Comparison of ENCODE assay signal across 8 cellular contexts in genomic region chr20:23782366-23782983, GRCh38. TPM values are rescaled to one million over a fixed set of nuclear protein-coding genes. Genes with fewer than 3 reads are reported as not detected.
DNase-seq lines count a peak whose midpoint lies in the region; ATAC-seq, FAIRE-seq and TF ChIP-seq lines count a peak whose summit lies in the region.

No MANE protein-coding gene starts in this region.

- ATAC-seq in pancreas (peak; percentile 31 to 78 (median 74)), HG03159 (IDR thresholded peaks at IDR 0.05; ENCODE audit: unreplicated experiment) (no peak), HG02571 (IDR thresholded peaks at IDR 0.05; ENCODE audit: unreplicated experiment) (no peak)

- H3K4me1 ChIP-seq in BE2C (no peaks in the 10 kb centered on the region), pancreas (no peaks in the 10 kb centered on the region)

- H3K4me3 ChIP-seq in BE2C (ENCODE audit: low read depth, low read length) = no peak overlapping the region
- no peak overlapping the region for H3K4me3 ChIP-seq in GM12864 (ENCODE audit: low read depth, low read length)
- no peak overlapping the region for H3K4me3 ChIP-seq in dorsolateral prefrontal cortex
- H3K4me3 ChIP-seq in pancreas = no peak overlapping the region

- intact Hi-C loops in dorsolateral prefrontal cortex (cut with DNase I) = no loop called here
- intact Hi-C loops in pancreas (cut with DNase I) = no loop called here

- H3K27ac ChIP-seq in dorsolateral prefrontal cortex (no peak overlapping the region), pancreas (no peak overlapping the region)

- H3K36me3 ChIP-seq in BE2C (no peaks in the 10 kb centered on the region), pancreas (no peaks in the 10 kb centered on the region)

- H3K27me3 ChIP-seq in BE2C (no peaks in the 10 kb centered on the region), dorsolateral prefrontal cortex (peaks cover 0 to 11% (median 0%) of the 10 kb centered on the region in 45 donors), pancreas (peaks cover 0 to 4% (median 0%) of the 10 kb centered on the region in 4 donors)

- WGBS in pancreas, 2 donors = 60 to 67% methylated on average over 8 of the region's 8 CpGs

- no peak for FAIRE-seq in pancreas (lab: Jason Lieb, UNC)

- TF ChIP-seq CTCF in BE2C (IDR thresholded peaks at IDR 0.05; ENCODE audit: low read depth, low read length) (peak; percentile 48), GM12864 (IDR thresholded peaks at IDR 0.05; ENCODE audit: low read depth, low read length, missing control alignments) (peak; percentile 81), dorsolateral prefrontal cortex (IDR thresholded peaks at IDR 0.05 in 54 of 56, conservative IDR thresholded peaks at IDR 0.05 in 2 of 56; ENCODE audit: low read depth in 1 of 56, partially characterized antibody in 56 of 56) (peak in 51 of 56 donors; percentile 22 to 62 (median 41)), pancreas (IDR thresholded peaks at IDR 0.05) (peak in 2 of 4 donors; percentile 37 to 41)

- H3K9me3 ChIP-seq in BE2C (no peaks in the 10 kb centered on the region), pancreas (no peaks in the 10 kb centered on the region)

- DNase-seq in BE2C (no peak), GM12864 (ENCODE audit: low read depth) (no peak), NCI-H526 (lab: John Stamatoyannopoulos, UW) (peak; percentile 21 to 58), dorsolateral prefrontal cortex (no peak), pancreas (peak in 1 of 6 donors; percentile 16), cerebellum (ENCODE audit: low spot score) (no peak)

RNA-seq across cellular contexts. Expression of gene CST1, which starts 31.7 kb away (rescaled TPM):
- polyA plus RNA-seq in BE2C (2012; ENCODE audit: insufficient read depth, insufficient read length, low read depth) = not detected
- total RNA-seq in dorsolateral prefrontal cortex = 1 to 10 TPM in 2 of 120 experiments, under 1 TPM in 1, not detected in 117; 0.78 to 2.0 (median 1.3) TPM
- total RNA-seq in pancreas = not detected
- under 1 TPM; 0.21 to 0.34 TPM for polyA plus RNA-seq in pancreas
- not detected for total RNA-seq in cerebellum

RNA-seq across cellular contexts. Expression of gene CST2, which starts 44.1 kb away (rescaled TPM):
- polyA plus RNA-seq in BE2C (2012; ENCODE audit: insufficient read depth, insufficient read length, low read depth) = not detected
- total RNA-seq in dorsolateral prefrontal cortex (not detected), pancreas (1 to 10 TPM in 1 of 6 donors, under 1 TPM in 1, not detected in 4; 0.28 to 2.7 TPM), cerebellum (not detected)
- polyA plus RNA-seq in pancreas = 1 to 10 TPM; 2.3 to 7.5 TPM

Comparison
In these comparisons a context has a peak if more than half of its experiments do, and no peak if none do; other contexts are left out.
1. DNase-seq: peak in NCI-H526 (2 of 2); none in BE2C (single experiment), GM12864 (single experiment), dorsolateral prefrontal cortex (0 of 10) and cerebellum (single experiment).
2. ATAC-seq: peak in pancreas (4 of 4); none in HG03159 (single experiment) and HG02571 (single experiment).